In the genomic region with DNA sequence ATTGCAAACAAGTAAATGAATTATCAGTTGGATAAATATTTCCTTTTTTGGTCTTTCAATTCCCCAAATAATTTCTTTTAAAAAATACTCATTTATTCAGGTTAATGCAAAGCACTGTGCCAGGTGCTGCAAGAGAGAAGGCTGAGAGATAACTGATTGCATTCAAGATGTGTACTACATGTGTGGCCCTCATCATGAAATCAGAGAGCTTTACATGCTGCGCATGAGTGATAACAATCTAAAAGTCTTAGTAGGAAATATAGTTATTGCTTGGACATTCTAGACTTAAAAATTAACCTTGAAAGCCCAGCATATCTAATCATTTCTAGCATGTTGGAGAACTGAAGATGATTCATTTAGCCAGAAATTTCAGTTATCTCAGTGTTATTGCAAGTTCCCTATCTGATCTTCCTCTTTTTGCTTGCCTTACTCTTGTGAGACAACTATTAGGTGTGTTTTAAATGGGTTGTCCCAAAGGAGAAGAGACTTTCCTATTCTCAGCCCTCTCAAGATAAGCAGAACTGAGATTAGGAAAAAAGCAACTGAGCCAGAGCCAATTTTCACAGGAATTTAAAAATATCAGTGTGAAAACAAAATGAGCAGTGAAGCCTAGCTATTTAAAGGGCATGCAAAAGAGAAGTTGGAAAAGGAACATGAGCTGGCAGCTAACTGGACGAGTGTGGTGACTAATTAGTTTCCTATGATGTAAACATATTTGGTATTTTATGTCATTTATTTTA, we compare ENCODE assay signal across 10 cellular contexts.
DNase-seq lines count a peak whose midpoint lies in the region; ATAC-seq, FAIRE-seq and TF ChIP-seq lines count a peak whose summit lies in the region.
"Had no signal": no experiment of that assay in that cellular context is flagged by ENCODE, and none has a peak within 500 bp of the region (broad histone marks: within the 10 kb centered on the region; RNA-seq: fewer than 3 reads in every experiment).

No MANE protein-coding gene starts in this region.

- peak overlapping the region; percentile 67 for H3K4me2 ChIP-seq in Karpas-422 (ENCODE audit: low read depth, low read length, poor library complexity, severe bottlenecking)

- H3K4me1 ChIP-seq in Karpas-422 (ENCODE audit: low read length) = peaks cover 66% of the 10 kb centered on the region
- peaks cover 13 to 46% of the 10 kb centered on the region in 2 donors for H3K4me1 ChIP-seq in kidney (ENCODE audit: control insufficient read depth in 1 of 2, insufficient read depth in 1 of 2, low read depth in 1 of 2, low read length in 2 of 2)
- peaks cover 5% of the 10 kb centered on the region for H3K4me1 ChIP-seq in testis

- intact Hi-C loops in kidney (cut with DNase I) (no loop called here), testis (cut with DNase I; ENCODE audit: low total_unique reads) (no loop called here)

- 42 to 56% methylated on average over 2 of the region's 2 CpGs for WGBS in testis, 2 donors

- H3K79me2 ChIP-seq in Karpas-422 (ENCODE audit: low read length) = 0 out of 2 replicates have a peak, but pooled peaks cover 3% of the 10 kb centered on the region

- no peaks in the 10 kb centered on the region for H4K20me1 ChIP-seq in Karpas-422 (ENCODE audit: insufficient read depth, low read depth, low read length)

- ATAC-seq in GM19467 (IDR thresholded peaks at IDR 0.05; ENCODE audit: unreplicated experiment) (no peak), GM21423 (IDR thresholded peaks at IDR 0.05; ENCODE audit: unreplicated experiment) (no peak)

- H3K27ac ChIP-seq in Karpas-422 (ENCODE audit: low read length) (peak overlapping the region; percentile 99), brain microvascular endothelial cell (peak overlapping the region; percentile 47), kidney (ENCODE audit: low read depth in 2 of 2, low read length in 2 of 2) (no peak overlapping the region), testis (no peak overlapping the region)
- H3K27ac ChIP-seq: WERI-Rb-1 had no signal

- no peaks in the 10 kb centered on the region for H3K36me3 ChIP-seq in Karpas-422 (ENCODE audit: insufficient read depth, low read length)
- H3K36me3 ChIP-seq in brain microvascular endothelial cell (replicated peaks) = no peaks in the 10 kb centered on the region
- no peaks in the 10 kb centered on the region for H3K36me3 ChIP-seq in kidney (ENCODE audit: control insufficient read depth in 1 of 2, insufficient read depth in 2 of 2, low read length in 2 of 2)
- no peaks in the 10 kb centered on the region for H3K36me3 ChIP-seq in testis (ENCODE audit: low read depth, missing control alignments)
- H3K36me3 ChIP-seq: WERI-Rb-1 had no signal

- DNase-seq in AG20443 (ENCODE audit: low spot score) (peak; percentile 44), Karpas-422 (peak; percentile 89), brain microvascular endothelial cell (peak; percentile 42), kidney (no peak), testis (no peak), NCI-H2107 (lab: John Stamatoyannopoulos, UW) (no peak)
- DNase-seq: NCI-H187 treated with DMSO at 0.1 percent for 48 hours, WERI-Rb-1 had no signal

- FAIRE-seq in kidney (lab: Jason Lieb, UNC) = peak; percentile 56

- no peaks in the 10 kb centered on the region for H3K27me3 ChIP-seq in Karpas-422 (ENCODE audit: low read length)
- no peaks in the 10 kb centered on the region for H3K27me3 ChIP-seq in brain microvascular endothelial cell (replicated peaks)
- H3K27me3 ChIP-seq in testis = no peaks in the 10 kb centered on the region

- no peaks in the 10 kb centered on the region for H3K9me2 ChIP-seq in Karpas-422 (replicated peaks; ENCODE audit: insufficient read depth, low read length)

- in situ Hi-C loops in brain microvascular endothelial cell (cut with HindIII; ENCODE audit: low pct_ligation_motif_present, low sequenced_read_pairs) = loop anchor here (25.0 kb wide), 1 partner anchor 328 kb away; no protein-coding TSS in a partner anchor

- no peak for TF ChIP-seq POLR2A in testis (IDR thresholded peaks at IDR 0.05)

- TF ChIP-seq CTCF in brain microvascular endothelial cell (IDR thresholded peaks at IDR 0.05; ENCODE audit: low read depth, low read length, missing control alignments) (no peak), kidney (IDR thresholded peaks at IDR 0.05; ENCODE audit: borderline replicate concordance, extremely low read depth, insufficient read depth) (no peak), testis (IDR thresholded peaks at IDR 0.05) (no peak)

- H2AFZ ChIP-seq in Karpas-422 (ENCODE audit: low read length) = no peak overlapping the region

- no peaks in the 10 kb centered on the region for H3K9me3 ChIP-seq in Karpas-422 (ENCODE audit: low read length)
- no peaks in the 10 kb centered on the region for H3K9me3 ChIP-seq in kidney (ENCODE audit: control insufficient read depth in 1 of 2, low read length in 2 of 2)
- no peaks in the 10 kb centered on the region for H3K9me3 ChIP-seq in testis

- H3K4me3 ChIP-seq in Karpas-422 (ENCODE audit: low read length) (peak overlapping the region; percentile 26), brain microvascular endothelial cell (ENCODE audit: low read depth, low read length) (no peak overlapping the region), kidney (ENCODE audit: low read length in 2 of 2) (no peak overlapping the region), testis (no peak overlapping the region)

- H3K9ac ChIP-seq in Karpas-422 (ENCODE audit: low read length) (peak overlapping the region; percentile 56), kidney (ENCODE audit: low read length in 2 of 2) (no peak overlapping the region)

Comparison
In these comparisons a context has a peak if more than half of its experiments do, and no peak if none do; other contexts are left out.
1. DNase-seq: peak in AG20443 (single experiment), Karpas-422 (single experiment) and brain microvascular endothelial cell (single experiment); none in kidney (single experiment), testis (single experiment) and NCI-H2107 (single experiment).
2. H3K27ac ChIP-seq: peak in Karpas-422 (single experiment) and brain microvascular endothelial cell (single experiment); none in kidney (0 of 2) and testis (0 of 2).